19 cellular contexts compared by ENCODE assay signal in genomic region chr12:117494833-117495714, GRCh38.
DNase-seq lines count a peak whose midpoint lies in the region; ATAC-seq and TF ChIP-seq lines count a peak whose summit lies in the region.
"Had no signal": no experiment of that assay in that cellular context is flagged by ENCODE, and none has a peak within 500 bp of the region (broad histone marks: within the 10 kb centered on the region; RNA-seq: fewer than 3 reads in every experiment).

No MANE protein-coding gene starts in this region.

- TF ChIP-seq CTCF in nephron progenitor cell (IDR thresholded peaks at IDR 0.05) = no peak

- H3K4me3 Mint-ChIP-seq in nephron progenitor cell (peak overlapping the region; percentile 20), T-helper 17 cell (no peak overlapping the region)
- H3K4me3 Mint-ChIP-seq: immature natural killer cell had no signal

- DNase-seq in DMS79 (lab: John Stamatoyannopoulos, UW) (peak; percentile 82), NCI-H146 treated with DMSO at 0.1 percent for 48 hours (lab: John Stamatoyannopoulos, UW; ENCODE audit: unreplicated experiment) (peak; percentile 26), NOMO-1 treated with DMSO at 0.1 percent for 48 hours (lab: John Stamatoyannopoulos, UW; ENCODE audit: unreplicated experiment) (peak; percentile 21), nephron progenitor cell (peak; percentile 36), SKM-1 (lab: John Stamatoyannopoulos, UW; ENCODE audit: unreplicated experiment) (no peak), amygdala (lab: John Stamatoyannopoulos, UW) (no peak), T-helper 17 cell (no peak)
- no peak for DNase-seq in activated naive CD4-positive, alpha-beta T cell treated with anti-CD3 and anti-CD28 coated beads, Interleukin-2, amount 50 U/mL, for 72 hours (ENCODE audit: low spot score in 2 of 2)
- DNase-seq: activated CD4-positive, CD25-positive, alpha-beta regulatory T cell; activated T-cell treated with anti-CD3 and anti-CD28 coated beads, Interleukin-2, amount 50 U/mL, for 48 hours; foreskin keratinocyte; immature natural killer cell; KBM-7; retina; SK-N-SH; stimulated activated CD4-positive, alpha-beta T cell treated with anti-CD3 and anti-CD28 coated beads, Interleukin-2, amount 100 ng/mL, for 48 hours; stimulated activated naive CD4-positive, alpha-beta T cell treated with Interleukin-2 at 50 U/mL for 16 hours had no signal

- H3K36me3 Mint-ChIP-seq in nephron progenitor cell (ENCODE audit: low read depth) (peaks cover 4% of the 10 kb centered on the region), T-helper 17 cell (ENCODE audit: low read depth) (no peaks in the 10 kb centered on the region)
- H3K36me3 Mint-ChIP-seq in activated naive CD4-positive, alpha-beta T cell treated with anti-CD3 and anti-CD28 coated beads, Interleukin-2, amount 50 U/mL, for 72 hours = no peaks in the 10 kb centered on the region
- H3K36me3 Mint-ChIP-seq: immature natural killer cell had no signal

- H3K9me3 ChIP-seq in T-helper 17 cell (ENCODE audit: control insufficient read depth, low read length, poor library complexity, severe bottlenecking) = no peaks in the 10 kb centered on the region
- H3K9me3 ChIP-seq: ascending aorta, BLaER1, SK-N-SH had no signal

- H3K27me3 Mint-ChIP-seq in nephron progenitor cell (ENCODE audit: low read depth, poor library complexity) (peaks cover 33% of the 10 kb centered on the region), T-helper 17 cell (no peaks in the 10 kb centered on the region)

- H3K9me3 Mint-ChIP-seq in nephron progenitor cell = peaks cover 22% of the 10 kb centered on the region
- peaks cover 0 to 5% of the 10 kb centered on the region in 2 donors for H3K9me3 Mint-ChIP-seq in activated naive CD4-positive, alpha-beta T cell treated with anti-CD3 and anti-CD28 coated beads, Interleukin-2, amount 50 U/mL, for 72 hours
- H3K9me3 Mint-ChIP-seq: immature natural killer cell had no signal

- ATAC-seq in activated naive CD4-positive, alpha-beta T cell treated with anti-CD3 and anti-CD28 coated beads, Interleukin-2, amount 50 U/mL, for 72 hours = no peak
- ATAC-seq in T-helper 17 cell = no peak
- ATAC-seq: foreskin keratinocyte had no signal

- no peak overlapping the region for H3K27ac Mint-ChIP-seq in nephron progenitor cell
- H3K27ac Mint-ChIP-seq in activated naive CD4-positive, alpha-beta T cell treated with anti-CD3 and anti-CD28 coated beads, Interleukin-2, amount 50 U/mL, for 72 hours = no peak overlapping the region
- H3K27ac Mint-ChIP-seq in T-helper 17 cell = no peak overlapping the region
- H3K27ac Mint-ChIP-seq: immature natural killer cell had no signal

- H3K4me1 Mint-ChIP-seq in nephron progenitor cell (peaks cover 64% of the 10 kb centered on the region), T-helper 17 cell (no peaks in the 10 kb centered on the region)
- H3K4me1 Mint-ChIP-seq: immature natural killer cell had no signal

Comparison
In these comparisons a context has a peak if more than half of its experiments do, and no peak if none do; other contexts are left out.
1. DNase-seq: peak in DMS79 (single experiment), NCI-H146 treated with DMSO at 0.1 percent for 48 hours (single experiment), NOMO-1 treated with DMSO at 0.1 percent for 48 hours (single experiment) and nephron progenitor cell (single experiment); none in activated naive CD4-positive, alpha-beta T cell treated with anti-CD3 and anti-CD28 coated beads, Interleukin-2, amount 50 U/mL, for 72 hours (0 of 2), SKM-1 (single experiment), amygdala (0 of 56) and T-helper 17 cell (0 of 3).